8 cellular contexts compared by ENCODE assay signal in the genomic region with DNA sequence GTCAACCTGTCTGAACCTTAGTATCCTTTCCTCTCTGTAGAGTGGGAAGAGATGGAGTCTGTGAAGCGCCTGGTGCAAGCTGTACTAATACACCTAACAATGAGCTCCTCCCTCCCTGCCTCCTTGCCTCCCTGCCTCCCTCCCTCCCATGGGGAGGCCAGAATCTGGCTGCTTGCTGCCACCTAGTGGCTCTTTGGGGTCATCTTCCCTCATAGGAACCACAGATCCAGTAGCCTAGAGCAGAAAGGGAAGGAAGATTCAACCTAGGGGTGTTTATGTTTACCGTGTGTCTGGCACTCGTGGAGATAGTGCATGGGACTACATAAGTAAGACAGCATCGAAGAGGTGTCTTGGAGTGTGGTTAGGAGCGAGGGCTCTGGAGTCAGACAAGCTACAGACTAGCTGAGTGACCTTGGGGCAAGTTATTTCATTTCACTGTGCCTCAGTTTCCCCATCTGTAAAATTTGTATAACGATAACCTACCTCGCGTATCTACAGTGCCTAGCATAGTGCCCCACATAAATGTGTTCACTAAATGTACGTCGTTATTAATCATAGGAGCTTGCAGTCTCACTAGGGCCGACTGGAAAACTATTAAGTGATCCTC. TPM values are rescaled to one million over a fixed set of nuclear protein-coding genes. Genes with fewer than 3 reads are reported as not detected.
DNase-seq lines count a peak whose midpoint lies in the region; ATAC-seq, FAIRE-seq and TF ChIP-seq lines count a peak whose summit lies in the region.

No MANE protein-coding gene starts in this region.

- no peak overlapping the region for H2AFZ ChIP-seq in GM12878 (ENCODE audit: control insufficient read depth, low read depth, low read length)

- no peaks in the 10 kb centered on the region for H3K36me3 Mint-ChIP-seq in T-cell

- TF ChIP-seq RAD21 in GM12878 (IDR thresholded peaks at IDR 0.05; ENCODE audit: insufficient read depth, low read depth, low read length), result peak; percentile 77

- peaks cover 31 to 34% of the 10 kb centered on the region in 2 donors for H3K27me3 Mint-ChIP-seq in T-cell

- RAD21 ChIA-PET in GM12878 (lab: Charles Lee; ENCODE audit: unreplicated experiment), result interaction anchor here (0.6 to 1.4 kb wide), 5 partner anchors 20 to 196 kb away, joined by 3 to 6 read pairs (median 4); a partner anchor contains a TSS

- H3K36me3 ChIP-seq in GM12878 (ENCODE audit: control insufficient read depth in 2 of 2, insufficient read depth in 2 of 2, low read length in 1 of 2) (no peaks in the 10 kb centered on the region), spleen (peaks cover 0 to 37% (median 14%) of the 10 kb centered on the region in 6 donors)

- H3K27me3 ChIP-seq in GM12878 (replicated peaks in 1 of 2; ENCODE audit: control insufficient read depth in 2 of 2, insufficient read depth in 2 of 2, low read length in 1 of 2) (peaks cover 0 to 2% of the 10 kb centered on the region in 2 experiments; a peak in 1 of 4 replicates), spleen (replicated peaks in 1 of 7) (peaks cover 0 to 25% (median 0%) of the 10 kb centered on the region in 7 donors)

- peak; percentile 50 for ATAC-seq in GM21717 (IDR thresholded peaks at IDR 0.05; ENCODE audit: unreplicated experiment)
- ATAC-seq in T-cell (replicated peaks in 1 of 4), result peak; percentile 64 to 71 (median 68)
- peak; percentile 98 for ATAC-seq in GM12878
- no peak for ATAC-seq in HG03025 (IDR thresholded peaks at IDR 0.05; ENCODE audit: low FRiP score, unreplicated experiment)

- in situ Hi-C loops in GM12878 (cut with MboI), result no loop called here

- BruUV-seq in GM12878 (replicated peaks; lab: Mats Ljungman, UMichigan), result no TSS peak

- TF ChIP-seq CTCF in GM12878 (IDR thresholded peaks at IDR 0.05 in 2 of 3, conservative IDR thresholded peaks at IDR 0.05 in 1 of 3; ENCODE audit: control insufficient read depth in 2 of 3, extremely low read depth in 1 of 3, insufficient read depth in 1 of 3, low read depth in 3 of 3, low read length in 3 of 3), result peak; percentile 59 to 75 (median 65)
- peak in 10 of 11 experiments; percentile 33 to 77 (median 63) for TF ChIP-seq CTCF in spleen (IDR thresholded peaks at IDR 0.05 in 8 of 11, conservative IDR thresholded peaks at IDR 0.05 in 3 of 11)

- H3K4me2 ChIP-seq in GM12878 (ENCODE audit: control insufficient read depth, insufficient read depth), result no peak overlapping the region

- no peaks in the 10 kb centered on the region for H3K4me1 Mint-ChIP-seq in T-cell

- no peak overlapping the region for H3K27ac Mint-ChIP-seq in T-cell

- H3K4me1 ChIP-seq in GM12878 (ENCODE audit: control insufficient read depth, insufficient read depth, low read length) (no peaks in the 10 kb centered on the region), spleen (peaks cover 12 to 20% (median 16%) of the 10 kb centered on the region in 6 donors)

- SMC1A ChIA-PET in GM12878 (lab: Charles Lee; ENCODE audit: uncharacterized antibody, unreplicated experiment), result interaction anchor here (1.6 kb wide), 1 partner anchor 157 kb away, joined by 4 read pairs; no protein-coding TSS in a partner anchor

- TF ChIP-seq POLR2A in GM12878 (IDR thresholded peaks at IDR 0.05; ENCODE audit: low read depth, low read length) (no peak), spleen (IDR thresholded peaks at IDR 0.05) (no peak)

- no peak overlapping the region for H3K4me3 Mint-ChIP-seq in T-cell

- no peaks in the 10 kb centered on the region for H4K20me1 ChIP-seq in GM12878 (ENCODE audit: control insufficient read depth, insufficient read depth)

- H3K79me2 ChIP-seq in GM12878 (ENCODE audit: control insufficient read depth, insufficient read depth, low read length), result no peaks in the 10 kb centered on the region

- intact Hi-C loops in GM12878 (cut with micrococcal nuclease; ENCODE audit: unreplicated experiment), result loop anchor here (1.0 kb wide), 2 partner anchors 156 to 189 kb away; no protein-coding TSS in a partner anchor
- intact Hi-C loops in spleen (cut with DNase I; ENCODE audit: low total_unique reads), result loop anchor here (5.0 kb wide), 1 partner anchor 154 kb away; no protein-coding TSS in a partner anchor

- CTCF ChIA-PET in T-cell (lab: Charles Lee) (interaction anchor here in 1 of 2 donors (0.6 kb wide), 1 partner anchor 37 kb away, joined by 3 read pairs; no protein-coding TSS in a partner anchor), GM12878 (lab: Yijun Ruan, JAX) (interaction anchor here (0.6 to 1.6 kb wide), 12 partner anchors 9 to 566 kb away, joined by 3 to 5 read pairs (median 3); no protein-coding TSS in a partner anchor)

- POLR2A ChIA-PET in T-cell (lab: Charles Lee) (no interaction called here), GM12878 (lab: Charles Lee) (no interaction called here)

- H3K27ac ChIP-seq in GM12878 (ENCODE audit: control insufficient read depth, insufficient read depth) (no peak overlapping the region), spleen (no peak overlapping the region)

- H3K9me3 ChIP-seq in GM12878 (replicated peaks; ENCODE audit: control insufficient read depth, insufficient read depth, low read length), result no peaks in the 10 kb centered on the region
- no peaks in the 10 kb centered on the region for H3K9me3 ChIP-seq in spleen

- no peaks in the 10 kb centered on the region for H3K9me3 Mint-ChIP-seq in T-cell

- 14% methylated on average over 11 of the region's 11 CpGs for WGBS in GM12878 (ENCODE audit: insufficient coverage, insufficient replicate concordance, low lambda C conversion rate, missing lambda C conversion rate)
- WGBS in spleen, 5 donors, result 56 to 68% (median 65%) methylated on average over 11 of the region's 11 CpGs

- H3K4me3 ChIP-seq in GM12878 (no peak overlapping the region), spleen (no peak overlapping the region)

- DNase-seq in COLO668 (lab: John Stamatoyannopoulos, UW; ENCODE audit: unreplicated experiment), result peak; percentile 49
- DNase-seq in NCI-H1436 treated with DMSO at 0.1 percent for 48 hours (lab: John Stamatoyannopoulos, UW), result peak; percentile 70
- peak in 27 of 34 experiments; percentile 4 to 47 (median 22) for DNase-seq in T-cell
- peak; percentile 15 for DNase-seq in GM12878 (ENCODE audit: low read depth, low spot score)
- DNase-seq in iPS DF 19.7 (ENCODE audit: low read depth, low spot score), result peak; percentile 42
- peak; percentile 74 for DNase-seq in spleen

- H3K9ac ChIP-seq in GM12878 (ENCODE audit: control insufficient read depth, insufficient read depth, low read length), result no peak overlapping the region

- TF ChIP-seq EP300 in GM12878 (IDR thresholded peaks at IDR 0.05; ENCODE audit: borderline replicate concordance in 1 of 2, control insufficient read depth in 1 of 2, low read depth in 2 of 2, low read length in 2 of 2), result no peak

- peak; percentile 77 for FAIRE-seq in GM12878 (lab: Jason Lieb, UNC)

TF ChIP-seq in GM12878, 131 proteins besides CTCF, POLR2A, EP300 and RAD21:
- TF ChIP-seq MYC (IDR thresholded peaks at IDR 0.05; ENCODE audit: insufficient read depth, insufficient read length, insufficient replicate concordance, low read length, severe bottlenecking), result no peak
- TF ChIP-seq GABPA (IDR thresholded peaks at IDR 0.05; ENCODE audit: low read depth), result no peak
- no peak for TF ChIP-seq TCF3 (IDR thresholded peaks at IDR 0.05; ENCODE audit: borderline replicate concordance, insufficient read depth, low read depth, low read length)
- no peak for TF ChIP-seq EGR1 (IDR thresholded peaks at IDR 0.05; ENCODE audit: borderline replicate concordance in 1 of 2, low read depth in 2 of 2, low read length in 2 of 2)
- TF ChIP-seq SMC3 (IDR thresholded peaks at IDR 0.05; ENCODE audit: borderline replicate concordance, low read length), result peak; percentile 23; the same call in 1 of the 2 replicates
- TF ChIP-seq RUNX3 (IDR thresholded peaks at IDR 0.05; ENCODE audit: low read length), result peak; percentile 36; the same call in 1 of the 2 replicates
- TF ChIP-seq SMARCA5 (IDR thresholded peaks at IDR 0.05), result peak; percentile 46; the same call in 1 of the 2 replicates

RNA-seq across cellular contexts. Expression of a gene that starts 35.5 kb away (rescaled TPM):
- total RNA-seq in T-cell (1 to 10 TPM in 1 of 5 donors, under 1 TPM in 4; 0.56 to 1.1 (median 0.70) TPM), GM12878 (2014; rRNA removed) (not detected in 2 replicates), GM12878 (2014; rRNA removed; fragmentation: Illumina TruSeq; extraction: Trizol) (0.04 and 0.05 TPM in 2 replicates), GM12878 (2021) (0.21 and 0.31 TPM in 2 replicates), spleen (10 to 100 TPM; 22.7 to 51.1 (median 37.0) TPM)
- total RNA-seq in GM12878 (2013; cell fraction: nucleolus; rRNA removed), result 1.0 and 1.8 TPM in 2 replicates
- polyA plus RNA-seq in GM12878 (2011; ENCODE audit: low read depth), result 0.42 TPM
- polyA plus RNA-seq in GM12878 (2011; rRNA removed) (0.89 and 1.0 TPM in 2 replicates), GM12878 (2014; fragmentation: Illumina TruSeq; extraction: Trizol) (0.12 TPM in 1 of 2 replicates, not detected in the other), GM12878 (2014; fragmentation: Nextera tagmentation; extraction: Ambion mirVana) (not detected), GM12878 (2014; rRNA removed) (0.03 and 0.13 TPM in 2 replicates), GM12878 (2016; fragmentation: Nextera tagmentation; extraction: Ambion mirVana) (not detected), spleen (10 to 100 TPM in 1 of 3 donors, 1 to 10 TPM in 2; 3.6 to 13.5 (median 4.7) TPM)
- 0.90 and 1.8 TPM in 2 replicates for polyA plus RNA-seq in GM12878 (2011; cell fraction: cytosol; rRNA removed)
- 2.2 and 3.0 TPM in 2 replicates for polyA plus RNA-seq in GM12878 (2011; cell fraction: nucleus; rRNA removed)
- polyA plus RNA-seq in GM12878 (2012), result 1.0 and 1.1 TPM in 2 replicates
- 3.0 and 3.3 TPM in 2 replicates for polyA minus RNA-seq in GM12878 (2011; rRNA and poly(A)+ RNA removed)
- polyA minus RNA-seq in GM12878 (2011; cell fraction: cytosol; rRNA and poly(A)+ RNA removed), result 0.62 TPM in 1 of 2 replicates, not detected in the other
- polyA minus RNA-seq in GM12878 (2011; cell fraction: nucleus; rRNA and poly(A)+ RNA removed), result 0.73 and 0.86 TPM in 2 replicates

Comparison
In these comparisons a context has a peak if more than half of its experiments do, and no peak if none do; other contexts are left out.
1. DNase-seq: peak in every context shown above with its lines; median percentile 74 in spleen; 70 in NCI-H1436 treated with DMSO at 0.1 percent for 48 hours; 49 in COLO668; 42 in iPS DF 19.7; 22 in T-cell; 15 in GM12878.
2. RNA of a gene that starts 35.5 kb away (total RNA-seq): 22.7 to 51.1 TPM in spleen; 0.56 to 1.1 TPM in T-cell and 0.04 to 1.8 TPM in GM12878; every median in the first group is over 4 times any median in the second.